ENCODE assay signal across 25 cellular contexts in the genomic region with DNA sequence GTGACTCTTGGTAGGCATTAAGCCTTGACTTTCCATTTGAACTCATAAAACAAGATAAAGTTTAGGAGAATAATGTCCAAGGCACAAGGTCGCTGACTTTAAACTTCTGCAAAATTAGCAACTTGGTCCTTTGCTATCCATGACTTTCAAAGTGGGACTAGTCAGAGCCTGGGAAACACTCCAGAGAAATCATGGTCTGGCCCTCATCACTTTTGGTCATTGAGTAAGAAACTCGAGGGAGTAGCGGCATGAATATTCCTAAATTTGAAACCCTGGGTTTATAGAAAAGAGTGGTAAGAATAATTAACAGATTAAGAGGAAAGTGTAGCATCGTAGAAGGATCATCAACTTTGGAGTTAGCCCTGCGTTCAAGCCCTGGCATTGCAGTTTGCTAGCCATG. TPM values are rescaled to one million over a fixed set of nuclear protein-coding genes. Genes with fewer than 3 reads are reported as not detected.
DNase-seq lines count a peak whose midpoint lies in the region; ATAC-seq and TF ChIP-seq lines count a peak whose summit lies in the region.
"Had no signal": no experiment of that assay in that cellular context is flagged by ENCODE, and none has a peak within 500 bp of the region (broad histone marks: within the 10 kb centered on the region; RNA-seq: fewer than 3 reads in every experiment).

No MANE protein-coding gene starts in this region.

- intact Hi-C loops in IMR-90 (cut with micrococcal nuclease) = loop anchor here (10.0 kb wide), 1 partner anchor 832 kb away; no protein-coding TSS in a partner anchor
- intact Hi-C loops in ascending aorta (cut with DNase I) = no loop called here
- intact Hi-C loops in vagina (cut with DNase I) = no loop called here

- H3K27me3 ChIP-seq in IMR-90 (ENCODE audit: control insufficient read depth, insufficient read depth, low read length) (no peaks in the 10 kb centered on the region), ascending aorta (no peaks in the 10 kb centered on the region), vagina (no peaks in the 10 kb centered on the region)

- H3K4ac ChIP-seq in IMR-90 (ENCODE audit: low read depth, low read length) = peak overlapping the region; percentile 99

- H3K36me3 ChIP-seq in IMR-90 (ENCODE audit: control insufficient read depth, insufficient read depth, low read length) (no peaks in the 10 kb centered on the region), ascending aorta (no peaks in the 10 kb centered on the region), vagina (no peaks in the 10 kb centered on the region)

- POLR2A ChIA-PET in IMR-90 (lab: Charles Lee; ENCODE audit: unreplicated experiment) = no interaction called here

- no peak for TF ChIP-seq POLR2A in IMR-90 (IDR thresholded peaks at IDR 0.05; ENCODE audit: low read depth, low read length)
- TF ChIP-seq POLR2A in vagina (IDR thresholded peaks at IDR 0.05) = no peak

- no TSS peak for BruUV-seq in IMR-90 (replicated peaks; lab: Mats Ljungman, UMichigan)

- no peak overlapping the region for H2AFZ ChIP-seq in IMR-90 (replicated peaks; ENCODE audit: low read length, poor library complexity)

- H3K4me2 ChIP-seq in IMR-90 (ENCODE audit: low read depth, low read length) = no peak overlapping the region

- WGBS in IMR-90 (ENCODE audit: extremely low coverage in 2 of 2, insufficient read length in 1 of 2), 2 experiments = 93% methylated on average over 2 of the region's 5 CpGs; no CpG with 5 or more reads in 1 of the 2 experiments

- no peaks in the 10 kb centered on the region for H3K9me3 ChIP-seq in IMR-90 (ENCODE audit: control insufficient read depth, insufficient read depth, low read length)
- H3K9me3 ChIP-seq in ascending aorta = no peaks in the 10 kb centered on the region
- no peaks in the 10 kb centered on the region for H3K9me3 ChIP-seq in vagina
- H3K9me3 ChIP-seq: Caco-2 had no signal

- TF ChIP-seq RAD21 in IMR-90 (IDR thresholded peaks at IDR 0.05; ENCODE audit: low read length) = no peak

- H3K27ac ChIP-seq in IMR-90 (ENCODE audit: insufficient read depth, low read length) = 0 out of 2 replicates have a peak overlapping the region, but pooled peaks have one; percentile 39
- H3K27ac ChIP-seq in ascending aorta = peak overlapping the region; percentile 54 to 83
- H3K27ac ChIP-seq in vagina = peak overlapping the region; percentile 43
- H3K27ac ChIP-seq: C4-2B had no signal

- no peak for TF ChIP-seq CTCF in IMR-90 (conservative IDR thresholded peaks at IDR 0.05; ENCODE audit: low read depth, low read length)
- TF ChIP-seq CTCF in ascending aorta (IDR thresholded peaks at IDR 0.05) = no peak
- TF ChIP-seq CTCF in vagina (IDR thresholded peaks at IDR 0.05) = no peak

- peaks cover 20% of the 10 kb centered on the region for H3K9me1 ChIP-seq in IMR-90 (ENCODE audit: insufficient read depth, low read length)

- DNase-seq in IMR-90 (no peak), ascending aorta (ENCODE audit: low spot score in 2 of 2) (no peak), islet precursor cell (peak; percentile 19), vagina (ENCODE audit: extremely low spot score in 2 of 2) (no peak), amygdala (lab: John Stamatoyannopoulos, UW) (no peak), dermis blood vessel endothelial cell (no peak)
- DNase-seq: Caco-2; CD8-positive, alpha-beta T cell; DMS 273 treated with DMSO at 0.1 percent for 48 hours; DMS79; GF-D8; KG1; NCI-H1048; NCI-H1417 treated with DMSO at 0.1 percent for 48 hours; NCI-H1694 treated with DMSO at 0.1 percent for 48 hours; NCI-H2081 treated with DMSO at 0.1 percent for 48 hours; NCI-H2171; NCI-H226; NCI-H510A; NCI-H69; RPMI8226; SHP77; SW 1271 had no signal

- peak overlapping the region; percentile 100 for H2BK20ac ChIP-seq in IMR-90 (ENCODE audit: low read depth, low read length)

- in situ Hi-C loops in IMR-90 (cut with MboI; ENCODE audit: low sequenced_read_pairs) = no loop called here

- peak overlapping the region; percentile 74 to 98; a peak in 3 of 4 replicates for H4K8ac ChIP-seq in IMR-90 (ENCODE audit: low read depth in 2 of 2, low read length in 2 of 2)

- H3K4me1 ChIP-seq in IMR-90 (ENCODE audit: control insufficient read depth, insufficient read depth, low read length) = peaks cover 34% of the 10 kb centered on the region
- H3K4me1 ChIP-seq in ascending aorta = peaks cover 7 to 34% of the 10 kb centered on the region in 2 donors
- H3K4me1 ChIP-seq in vagina = peaks cover 39% of the 10 kb centered on the region

- H3K79me1 ChIP-seq in IMR-90 (ENCODE audit: low read depth in 1 of 2, low read length in 2 of 2) = peaks cover 4 to 37% of the 10 kb centered on the region in 2 experiments; a peak in 2 of 4 replicates

- peak overlapping the region; percentile 99; the same call in 1 of the 2 replicates for H3K56ac ChIP-seq in IMR-90 (ENCODE audit: extremely low read depth, insufficient read depth, low read length)

- peak overlapping the region; percentile 100 for H2BK5ac ChIP-seq in IMR-90 (ENCODE audit: low read depth, low read length, poor library complexity, severe bottlenecking)

- H4K20me1 ChIP-seq in IMR-90 (ENCODE audit: insufficient read depth, low read length) = peaks cover 3% of the 10 kb centered on the region; the same call in 1 of the 2 replicates

- peak overlapping the region; percentile 70; the same call in 1 of the 2 replicates for H3K18ac ChIP-seq in IMR-90 (ENCODE audit: low read depth, low read length)

- peak overlapping the region; percentile 91 for H2BK15ac ChIP-seq in IMR-90 (ENCODE audit: low read depth, low read length)

- H2AK9ac ChIP-seq in IMR-90 (replicated peaks; ENCODE audit: low read depth, low read length, poor library complexity) = no peak overlapping the region

- dilution Hi-C loops in IMR-90 (cut with HindIII; ENCODE audit: low sequenced_read_pairs, unreplicated experiment) = no loop called here

- peak overlapping the region; percentile 69; the same call in 1 of the 2 replicates for H4K5ac ChIP-seq in IMR-90 (ENCODE audit: low read depth, low read length)

- peak overlapping the region; percentile 99 for H4K91ac ChIP-seq in IMR-90 (ENCODE audit: insufficient read depth, low read depth, low read length)

- peak overlapping the region; percentile 98 for H3K14ac ChIP-seq in IMR-90 (replicated peaks; ENCODE audit: low read depth, low read length)

- H3K4me3 ChIP-seq in IMR-90 (ENCODE audit: insufficient read depth, low read depth, low read length) (no peak overlapping the region), ascending aorta (no peak overlapping the region), vagina (no peak overlapping the region)

- H3K23ac ChIP-seq in IMR-90 (ENCODE audit: low read depth, low read length) = peak overlapping the region; percentile 99; the same call in 1 of the 2 replicates

- peak overlapping the region; percentile 99 for H2BK120ac ChIP-seq in IMR-90 (ENCODE audit: low read depth, low read length)

- ATAC-seq in IMR-90 (ENCODE audit: low read depth) (no peak), GM19467 (IDR thresholded peaks at IDR 0.05; ENCODE audit: unreplicated experiment) (no peak)
- ATAC-seq: CD8-positive, alpha-beta T cell had no signal

- H3K9ac ChIP-seq in IMR-90 (ENCODE audit: low read depth, low read length) = no peak overlapping the region

- H2AK5ac ChIP-seq in IMR-90 (ENCODE audit: low read depth, low read length) = peak overlapping the region; percentile 100

- CTCF ChIA-PET in IMR-90 (lab: Yijun Ruan, JAX) = no interaction called here

TF ChIP-seq in IMR-90, 13 proteins besides CTCF, POLR2A, EP300 and RAD21:
- no peak for TF ChIP-seq MAFK (IDR thresholded peaks at IDR 0.05; ENCODE audit: low read depth, low read length)
- no peak for TF ChIP-seq MAZ (IDR thresholded peaks at IDR 0.05; ENCODE audit: borderline replicate concordance, low read depth, low read length)
- no peak for TF ChIP-seq FOS (IDR thresholded peaks at IDR 0.05; ENCODE audit: low read depth, low read length)
- TF ChIP-seq NFE2L2 (IDR thresholded peaks at IDR 0.05; ENCODE audit: low read depth, low read length) = no peak
- no peak for TF ChIP-seq CHD1 (IDR thresholded peaks at IDR 0.05; ENCODE audit: low read depth, low read length)
TF ChIP-seq in IMR-90: peak in this region for 0.

RNA-seq across cellular contexts. Expression of gene APPL2, which starts 16.9 kb away (rescaled TPM):
- total RNA-seq in IMR-90 (2012; rRNA removed) (42.3 and 53.3 TPM in 2 replicates), ascending aorta (4.6 TPM), vagina (48.1 TPM), dermis blood vessel endothelial cell (21.4 and 22.1 TPM in 2 replicates)
- 50.3 and 65.8 TPM in 2 replicates for polyA plus RNA-seq in IMR-90 (2012; rRNA removed)
- polyA plus RNA-seq in IMR-90 (2012; cell fraction: cytosol; rRNA removed) = 18.1 and 37.3 TPM in 2 replicates
- 26.2 and 113 TPM in 2 replicates for polyA plus RNA-seq in IMR-90 (2012; cell fraction: nucleus; rRNA removed; ENCODE audit: low replicate concordance)
